In genomic region chr12:58916153-58916709, GRCh38 we compare ENCODE assay signal across 12 cellular contexts. TPM values are rescaled to one million over a fixed set of nuclear protein-coding genes. Genes with fewer than 3 reads are reported as not detected.
DNase-seq lines count a peak whose midpoint lies in the region; ATAC-seq and TF ChIP-seq lines count a peak whose summit lies in the region.
"Had no signal": no experiment of that assay in that cellular context is flagged by ENCODE, and none has a peak within 500 bp of the region (broad histone marks: within the 10 kb centered on the region; RNA-seq: fewer than 3 reads in every experiment).

No MANE protein-coding gene starts in this region.

- POLR2A ChIA-PET in activated CD4-positive, alpha-beta T cell treated with anti-CD3 and anti-CD28 coated beads for 36 hours (lab: Charles Lee) = no interaction called here

- intact Hi-C loops in left ventricle myocardium superior (cut with micrococcal nuclease) (no loop called here), upper lobe of right lung (cut with DNase I) (no loop called here)
- intact Hi-C loops in activated CD4-positive, alpha-beta T cell treated with anti-CD3 and anti-CD28 coated beads for 36 hours (cut with DNase I, micrococcal nuclease) = no loop called here

- H3K36me3 Mint-ChIP-seq in nephron (ENCODE audit: low read depth) = peaks cover 37% of the 10 kb centered on the region
- H3K36me3 Mint-ChIP-seq in activated CD4-positive, alpha-beta T cell treated with anti-CD3 and anti-CD28 coated beads for 36 hours (ENCODE audit: low read depth) = no peaks in the 10 kb centered on the region

- H3K27ac Mint-ChIP-seq in nephron = peak overlapping the region; percentile 95 to 98 (median 97)
- no peak overlapping the region for H3K27ac Mint-ChIP-seq in activated CD4-positive, alpha-beta T cell treated with anti-CD3 and anti-CD28 coated beads for 36 hours

- no peaks in the 10 kb centered on the region for H3K9me3 ChIP-seq in cardiac muscle cell (ENCODE audit: low read depth)
- H3K9me3 ChIP-seq in upper lobe of right lung = no peaks in the 10 kb centered on the region

- H3K4me3 ChIP-seq in cardiac muscle cell (peak overlapping the region; percentile 61), epithelial cell of esophagus (ENCODE audit: low read length) (peak overlapping the region; percentile 88), upper lobe of right lung (peak overlapping the region; percentile 63)
- H3K4me3 ChIP-seq: lung had no signal

- DNase-seq in cardiac muscle cell (ENCODE audit: low read depth in 1 of 2, low spot score in 1 of 2) (no peak), left ventricle myocardium superior (no peak), epithelial cell of esophagus (ENCODE audit: low read depth) (no peak), upper lobe of right lung (no peak), NCI-H226 (no peak)
- DNase-seq in activated CD4-positive, alpha-beta T cell treated with anti-CD3 and anti-CD28 coated beads for 36 hours = no peak
- DNase-seq: activated CD4-positive, alpha-beta T cell treated with anti-CD3 and anti-CD28 coated beads for 1 hour; activated naive CD4-positive, alpha-beta T cell treated with Interleukin-2 at 50 U/mL for 16 hours had no signal

- H3K27ac ChIP-seq in cardiac muscle cell (peak overlapping the region; percentile 78), upper lobe of right lung (peak overlapping the region; percentile 38)

- H3K4me1 ChIP-seq in cardiac muscle cell (ENCODE audit: low read depth) = peaks cover 45% of the 10 kb centered on the region
- no peaks in the 10 kb centered on the region for H3K4me1 ChIP-seq in upper lobe of right lung

- no peaks in the 10 kb centered on the region for H3K9me3 Mint-ChIP-seq in nephron
- no peaks in the 10 kb centered on the region for H3K9me3 Mint-ChIP-seq in activated CD4-positive, alpha-beta T cell treated with anti-CD3 and anti-CD28 coated beads for 36 hours (ENCODE audit: low read depth)

- H3K27me3 ChIP-seq in cardiac muscle cell (no peaks in the 10 kb centered on the region), upper lobe of right lung (no peaks in the 10 kb centered on the region)

- CTCF ChIA-PET in activated CD4-positive, alpha-beta T cell treated with anti-CD3 and anti-CD28 coated beads for 36 hours (lab: Charles Lee) = no interaction called here

- peak overlapping the region; percentile 87 to 95 (median 92) for H3K4me3 Mint-ChIP-seq in nephron
- no peak overlapping the region for H3K4me3 Mint-ChIP-seq in activated CD4-positive, alpha-beta T cell treated with anti-CD3 and anti-CD28 coated beads for 36 hours

- peaks cover 3% of the 10 kb centered on the region for H3K27me3 Mint-ChIP-seq in nephron (ENCODE audit: low read depth)
- H3K27me3 Mint-ChIP-seq in activated CD4-positive, alpha-beta T cell treated with anti-CD3 and anti-CD28 coated beads for 36 hours = peaks cover 26% of the 10 kb centered on the region

- no peak for TF ChIP-seq CTCF in cardiac muscle cell (IDR thresholded peaks at IDR 0.05; ENCODE audit: low read depth, low read length)
- no peak for TF ChIP-seq CTCF in epithelial cell of esophagus (IDR thresholded peaks at IDR 0.05; ENCODE audit: insufficient read depth, low read depth, low read length, missing control alignments)
- TF ChIP-seq CTCF in nephron (IDR thresholded peaks at IDR 0.05; ENCODE audit: unreplicated experiment in 3 of 3) = no peak
- no peak for TF ChIP-seq CTCF in upper lobe of right lung (IDR thresholded peaks at IDR 0.05)

- H3K4me1 Mint-ChIP-seq in nephron = peaks cover 56% of the 10 kb centered on the region
- H3K4me1 Mint-ChIP-seq in activated CD4-positive, alpha-beta T cell treated with anti-CD3 and anti-CD28 coated beads for 36 hours = peaks cover 8% of the 10 kb centered on the region

- ATAC-seq in left ventricle myocardium superior = no peak
- ATAC-seq in upper lobe of right lung = no peak
- ATAC-seq in activated CD4-positive, alpha-beta T cell treated with anti-CD3 and anti-CD28 coated beads for 36 hours = no peak
- ATAC-seq in GM19351 (IDR thresholded peaks at IDR 0.05; ENCODE audit: unreplicated experiment) = no peak
- ATAC-seq: HCT116 had no signal

- H3K36me3 ChIP-seq in cardiac muscle cell (no peaks in the 10 kb centered on the region), upper lobe of right lung (peaks cover 16% of the 10 kb centered on the region)

RNA-seq across cellular contexts. Expression of gene LRIG3, which starts 4.1 kb away (rescaled TPM):
- total RNA-seq in cardiac muscle cell (10.7 and 24.2 TPM in 2 replicates), left ventricle myocardium superior (4.3 TPM), upper lobe of right lung (40.5 TPM)
- 8.5 and 14.7 TPM in 2 replicates for polyA plus RNA-seq in cardiac muscle cell
- under 1 TPM; 0.09 to 0.14 TPM for total RNA-seq in activated CD4-positive, alpha-beta T cell treated with anti-CD3 and anti-CD28 coated beads for 36 hours
